In genomic region chr1:51666463-51666862, GRCh38 we compare ENCODE assay signal across 19 cellular contexts. TPM values are rescaled to one million over a fixed set of nuclear protein-coding genes. Genes with fewer than 3 reads are reported as not detected.
A peak's percentile ranks its signal among the peaks of the same experiment; 100 is the strongest.
DNase-seq lines count a peak whose midpoint lies in the region; ATAC-seq, FAIRE-seq and TF ChIP-seq lines count a peak whose summit lies in the region.
"Had no signal": no experiment of that assay in that cellular context is flagged by ENCODE, and none has a peak within 500 bp of the region (broad histone marks: within the 10 kb centered on the region; RNA-seq: fewer than 3 reads in every experiment).

No MANE protein-coding gene starts in this region.

- H3K4me3 ChIP-seq in ascending aorta: no peak overlapping the region
- H3K4me3 ChIP-seq in skeletal muscle cell (ENCODE audit: low read depth, low read length): no peak overlapping the region
- H3K4me3 ChIP-seq in breast epithelium: no peak overlapping the region
- H3K4me3 ChIP-seq in vagina: no peak overlapping the region

- no peak for TF ChIP-seq CTCF in ascending aorta (IDR thresholded peaks at IDR 0.05)
- no peak for TF ChIP-seq CTCF in breast epithelium (IDR thresholded peaks at IDR 0.05)
- TF ChIP-seq CTCF in vagina (IDR thresholded peaks at IDR 0.05): no peak

- ATAC-seq in left ventricle myocardium superior (peak; percentile 86), HG02970 (IDR thresholded peaks at IDR 0.05; ENCODE audit: low FRiP score, unreplicated experiment) (no peak)
- ATAC-seq: HCT116, HepG2 had no signal

- H3K27ac ChIP-seq in ascending aorta (peak overlapping the region; percentile 80 to 83), breast epithelium (no peak overlapping the region), vagina (no peak overlapping the region)

- intact Hi-C loops in ascending aorta (cut with DNase I): loop anchor here (5.0 kb wide), 2 partner anchors 71 to 101 kb away; no protein-coding TSS in a partner anchor
- intact Hi-C loops in left ventricle myocardium superior (cut with micrococcal nuclease): no loop called here
- intact Hi-C loops in breast epithelium (cut with DNase I; ENCODE audit: low total_unique reads): no loop called here
- intact Hi-C loops in vagina (cut with DNase I): no loop called here

- H3K36me3 ChIP-seq in ascending aorta (no peaks in the 10 kb centered on the region), breast epithelium (no peaks in the 10 kb centered on the region), vagina (no peaks in the 10 kb centered on the region)
- H3K36me3 ChIP-seq: BE2C had no signal

- FAIRE-seq in frontal cortex (lab: Jason Lieb, UNC): no peak
- FAIRE-seq: HepG2, urothelium cell line had no signal

- no peaks in the 10 kb centered on the region for H3K9me3 ChIP-seq in ascending aorta
- no peaks in the 10 kb centered on the region for H3K9me3 ChIP-seq in breast epithelium
- H3K9me3 ChIP-seq in vagina: no peaks in the 10 kb centered on the region
- H3K9me3 ChIP-seq: BE2C had no signal

- H3K4me1 ChIP-seq in ascending aorta: peaks cover 7 to 72% of the 10 kb centered on the region in 2 donors
- H3K4me1 ChIP-seq in breast epithelium: peaks cover 0 to 8% of the 10 kb centered on the region in 2 donors
- H3K4me1 ChIP-seq in vagina: peaks cover 70% of the 10 kb centered on the region
- H3K4me1 ChIP-seq: BE2C had no signal

- H3K27me3 ChIP-seq in ascending aorta: no peaks in the 10 kb centered on the region
- no peaks in the 10 kb centered on the region for H3K27me3 ChIP-seq in breast epithelium
- H3K27me3 ChIP-seq in vagina: no peaks in the 10 kb centered on the region
- H3K27me3 ChIP-seq: BE2C had no signal

- no peak for TF ChIP-seq POLR2A in breast epithelium (IDR thresholded peaks at IDR 0.05)
- TF ChIP-seq POLR2A in vagina (IDR thresholded peaks at IDR 0.05): no peak

- DNase-seq in Daoy (ENCODE audit: low read depth) (peak; percentile 53), ascending aorta (ENCODE audit: low spot score in 2 of 2) (peak in 1 of 2 donors; percentile 76), left ventricle myocardium superior (no peak), skeletal muscle cell (ENCODE audit: low read depth) (peak; percentile 79), breast epithelium (ENCODE audit: low spot score in 2 of 2) (no peak), frontal cortex (ENCODE audit: low spot score in 2 of 2) (no peak), vagina (ENCODE audit: extremely low spot score in 2 of 2) (no peak)
- DNase-seq: activated B cell treated with CpG ODN at 0.5 μM for 24 hours; activated naive CD8-positive, alpha-beta T cell treated with anti-CD3 and anti-CD28 coated beads, Interleukin-2, amount 10 ng/mL, durations not matched to agents 7 days and 5 days; BE2C; dermis blood vessel endothelial cell; DND-41; foreskin fibroblast; NCI-H526 treated with DMSO at 0.1 percent for 48 hours; SIG-M5 had no signal

RNA-seq across cellular contexts. Expression of gene OSBPL9, which starts 49.6 kb away (rescaled TPM):
- 42.2 and 47.7 TPM in 2 replicates for total RNA-seq in Daoy (2014; rRNA removed; shearing (Covaris generic))
- 101 TPM for total RNA-seq in ascending aorta
- total RNA-seq in left ventricle myocardium superior: 52.3 TPM
- 100 to 1,000 TPM; 107 to 213 (median 136) TPM for total RNA-seq in breast epithelium
- total RNA-seq in frontal cortex: 78.7 TPM
- total RNA-seq in vagina: 72.2 TPM

Comparison
In these comparisons a context has a peak if more than half of its experiments do, and no peak if none do; other contexts are left out.
1. DNase-seq: peak in Daoy (single experiment) and skeletal muscle cell (single experiment); none in left ventricle myocardium superior (single experiment), breast epithelium (0 of 2), frontal cortex (0 of 2) and vagina (0 of 2).
2. H3K27ac ChIP-seq: peak in ascending aorta (2 of 2); none in breast epithelium (0 of 2) and vagina (single experiment).